Comparison of ENCODE assay signal across 28 cellular contexts in the genomic region with DNA sequence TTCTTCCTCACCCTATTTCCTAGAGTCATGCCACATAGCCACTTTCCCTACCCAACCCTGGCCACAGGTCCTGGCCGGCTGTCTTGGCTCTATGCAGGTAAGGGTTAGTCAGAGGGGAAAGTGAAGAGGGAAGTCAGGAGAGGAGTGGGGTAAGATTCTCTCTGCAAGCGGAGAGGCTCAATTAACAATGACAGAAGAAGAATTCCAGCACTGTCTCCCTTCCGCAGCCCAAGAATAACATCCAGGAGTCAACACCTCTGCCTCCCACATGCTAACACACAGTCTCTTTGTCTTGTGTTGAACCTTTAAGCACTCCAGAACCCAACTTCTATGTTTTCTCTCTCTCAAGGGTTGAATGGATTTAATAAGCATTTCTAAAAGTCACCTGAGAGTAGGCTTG.
"Had no signal": no experiment of that assay in that cellular context is flagged by ENCODE, and none has a peak within 500 bp of the region (broad histone marks: within the 10 kb centered on the region; RNA-seq: fewer than 3 reads in every experiment).

No MANE protein-coding gene starts in this region.

- H3K27me3 ChIP-seq: SJSA1 had no signal

- H3K9me3 ChIP-seq: SJSA1, SK-N-SH had no signal

- H3K36me3 ChIP-seq: SJSA1 had no signal

- DNase-seq: activated CD4-positive, alpha-beta memory T cell treated with anti-CD3 and anti-CD28 coated beads for 36 hours; activated CD4-positive, alpha-beta T cell treated with anti-CD3 and anti-CD28 coated beads for 4 hours; activated CD4-positive, alpha-beta T cell treated with anti-CD3 and anti-CD28 coated beads, Interleukin-2, amount 50 U/mL, for 1 hour; activated CD8-positive, alpha-beta memory T cell treated with anti-CD3 and anti-CD28 coated beads, Interleukin-2, amount 50 U/mL, for 48 hours; activated effector memory CD4-positive, alpha-beta T cell treated with Interleukin-2 at 50 U/mL for 16 hours; activated naive CD4-positive, alpha-beta T cell treated with anti-CD3 and anti-CD28 coated beads, Interleukin-2, amount 10 ng/mL, durations not matched to agents 7 days and 5 days; activated naive CD8-positive, alpha-beta T cell treated with anti-CD3 and anti-CD28 coated beads, Interleukin-2, amount 50 U/mL, for 24 hours; activated T-cell treated with anti-CD3 and anti-CD28 coated beads, Interleukin-2, amount 50 U/mL, for 48 hours; anterior cingulate cortex; Kasumi-1; KG1; NCI-H1105; NCI-H1436; NCI-H1694; NCI-H1930; NCI-H2081 treated with DMSO at 0.1 percent for 48 hours; NCI-H226; NCI-H446 treated with DMSO at 0.1 percent for 48 hours; NCI-H524; SHP77 treated with DMSO at 0.1 percent for 48 hours; SK-N-SH had no signal

- H3K9ac ChIP-seq: SK-N-SH had no signal

- H3K9me3 Mint-ChIP-seq: activated CD4-positive, alpha-beta memory T cell treated with anti-CD3 and anti-CD28 coated beads for 36 hours; activated naive CD4-positive, alpha-beta T cell treated with anti-CD3 and anti-CD28 coated beads, Interleukin-2, amount 10 ng/mL, durations not matched to agents 7 days and 5 days; activated naive CD8-positive, alpha-beta T cell treated with anti-CD3 and anti-CD28 coated beads, Interleukin-2, amount 50 U/mL, for 24 hours; T-helper 1 cell treated with Interleukin-12 subunit alpha and Interleukin-12 subunit beta and Interleukin-4 antibody, amounts not matched to agents 30 μg/mL and 1 μg/mL, for 36 hours; T-helper 2 cell treated with Interferon-gamma antibody and Interleukin-4, amounts not matched to agents 5 μg/mL and 100 μg/mL, for 36 hours had no signal

- H3K4me1 Mint-ChIP-seq: activated naive CD4-positive, alpha-beta T cell treated with anti-CD3 and anti-CD28 coated beads, Interleukin-2, amount 10 ng/mL, durations not matched to agents 7 days and 5 days had no signal

- H3K36me3 Mint-ChIP-seq: activated CD4-positive, alpha-beta memory T cell treated with anti-CD3 and anti-CD28 coated beads for 36 hours; brain had no signal

- H3K4me3 Mint-ChIP-seq: activated CD4-positive, alpha-beta memory T cell treated with anti-CD3 and anti-CD28 coated beads for 36 hours; activated naive CD4-positive, alpha-beta T cell treated with anti-CD3 and anti-CD28 coated beads, Interleukin-2, amount 10 ng/mL, durations not matched to agents 7 days and 5 days; activated naive CD8-positive, alpha-beta T cell; activated naive CD8-positive, alpha-beta T cell treated with anti-CD3 and anti-CD28 coated beads, Interleukin-2, amount 50 U/mL, for 24 hours; brain; T-helper 1 cell treated with Interleukin-12 subunit alpha and Interleukin-12 subunit beta and Interleukin-4 antibody, amounts not matched to agents 30 μg/mL and 1 μg/mL, for 36 hours; T-helper 2 cell treated with Interferon-gamma antibody and Interleukin-4, amounts not matched to agents 5 μg/mL and 100 μg/mL, for 36 hours had no signal

- H3K27ac Mint-ChIP-seq: activated CD4-positive, alpha-beta memory T cell treated with anti-CD3 and anti-CD28 coated beads for 36 hours; activated naive CD4-positive, alpha-beta T cell treated with anti-CD3 and anti-CD28 coated beads, Interleukin-2, amount 10 ng/mL, durations not matched to agents 7 days and 5 days; activated naive CD8-positive, alpha-beta T cell; activated naive CD8-positive, alpha-beta T cell treated with anti-CD3 and anti-CD28 coated beads, Interleukin-2, amount 50 U/mL, for 24 hours; brain; T-helper 1 cell treated with Interleukin-12 subunit alpha and Interleukin-12 subunit beta and Interleukin-4 antibody, amounts not matched to agents 30 μg/mL and 1 μg/mL, for 36 hours; T-helper 2 cell treated with Interferon-gamma antibody and Interleukin-4, amounts not matched to agents 5 μg/mL and 100 μg/mL, for 36 hours had no signal

- H3K4me2 ChIP-seq: SK-N-SH had no signal

- H3K4me3 ChIP-seq: SJSA1 had no signal

- ATAC-seq: activated CD4-positive, CD25-positive, alpha-beta regulatory T cell treated with anti-CD3 and anti-CD28 coated beads, Interleukin-2, amount 50 U/mL, for 24 hours; activated naive CD8-positive, alpha-beta T cell treated with anti-CD3 and anti-CD28 coated beads, Interleukin-2, amount 50 U/mL, for 24 hours; Panc1 had no signal

- H3K9me2 ChIP-seq: SK-N-SH had no signal

- H3K27me3 Mint-ChIP-seq: activated CD4-positive, alpha-beta memory T cell treated with anti-CD3 and anti-CD28 coated beads for 36 hours; activated naive CD8-positive, alpha-beta T cell; activated naive CD8-positive, alpha-beta T cell treated with anti-CD3 and anti-CD28 coated beads, Interleukin-2, amount 50 U/mL, for 24 hours had no signal

- H3K27ac ChIP-seq: SJSA1 had no signal
